In the genomic region with DNA sequence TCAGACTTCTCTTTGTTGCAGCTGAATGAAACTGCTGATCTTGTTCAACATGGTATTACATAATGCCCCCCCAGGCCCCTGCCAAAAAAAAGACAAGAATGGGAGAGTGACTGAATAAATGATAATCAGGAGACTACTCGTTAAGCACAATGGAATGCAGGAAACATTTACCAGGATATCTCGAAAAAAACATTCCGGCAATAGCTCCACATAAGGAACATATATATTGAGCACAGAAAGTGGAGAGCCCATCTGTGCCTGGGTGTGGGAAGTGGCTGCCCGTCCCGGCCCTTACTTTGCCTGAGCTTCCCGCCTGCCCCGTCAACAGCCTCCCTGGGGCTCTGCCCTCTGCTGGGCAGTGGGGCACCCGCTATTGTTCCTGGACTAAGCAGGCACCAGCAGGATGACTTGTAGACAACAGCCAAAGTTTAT, we compare ENCODE assay signal across 8 cellular contexts. TPM values are rescaled to one million over a fixed set of nuclear protein-coding genes. Genes with fewer than 3 reads are reported as not detected.
A peak's percentile ranks its signal among the peaks of the same experiment; 100 is the strongest.
DNase-seq lines count a peak whose midpoint lies in the region; TF ChIP-seq lines count a peak whose summit lies in the region.

No MANE protein-coding gene starts in this region.

- no peak overlapping the region for H3K4me2 ChIP-seq in osteoblast (ENCODE audit: insufficient read depth, low read length)

- no peaks in the 10 kb centered on the region for H3K27me3 Mint-ChIP-seq in endodermal cell (ENCODE audit: insufficient read depth)
- no peaks in the 10 kb centered on the region for H3K27me3 Mint-ChIP-seq in activated CD4-positive, alpha-beta T cell treated with anti-CD3 and anti-CD28 coated beads, Interleukin-2, amount 10 ng/mL, durations not matched to agents 7 days and 5 days

- no peaks in the 10 kb centered on the region for H3K79me2 ChIP-seq in osteoblast (ENCODE audit: insufficient read depth, low read length)

- CTCF ChIA-PET in activated CD4-positive, alpha-beta T cell treated with anti-CD3 and anti-CD28 coated beads, Interleukin-2, amount 10 ng/mL, durations not matched to agents 7 days and 5 days (lab: Charles Lee): interaction anchor here (0.6 to 1.8 kb wide), 4 partner anchors 11 to 225 kb away, joined by 3 to 6 read pairs (median 4); no protein-coding TSS in a partner anchor

- no peaks in the 10 kb centered on the region for H3K4me1 ChIP-seq in endodermal cell (ENCODE audit: control insufficient read depth, insufficient read depth, low read length)
- peaks cover 12% of the 10 kb centered on the region for H3K4me1 ChIP-seq in osteoblast (ENCODE audit: insufficient read depth, low read length)

- H3K27ac ChIP-seq in endodermal cell (ENCODE audit: low read depth, low read length): no peak overlapping the region
- peak overlapping the region; percentile 12 for H3K27ac ChIP-seq in osteoblast (ENCODE audit: low read depth, low read length)

- H4K20me1 ChIP-seq in osteoblast (ENCODE audit: insufficient read depth, low read length): peaks cover 17% of the 10 kb centered on the region

- TF ChIP-seq CTCF in NB4 (IDR thresholded peaks at IDR 0.05; ENCODE audit: low read depth, low read length) (peak; percentile 60), endodermal cell (conservative IDR thresholded peaks at IDR 0.05) (peak; percentile 68), osteoblast (IDR thresholded peaks at IDR 0.05; ENCODE audit: extremely low read depth, low read depth, low read length) (peak; percentile 70)

- peaks cover 35% of the 10 kb centered on the region for H3K36me3 Mint-ChIP-seq in endodermal cell (ENCODE audit: low read depth)
- H3K36me3 Mint-ChIP-seq in activated CD4-positive, alpha-beta T cell treated with anti-CD3 and anti-CD28 coated beads, Interleukin-2, amount 10 ng/mL, durations not matched to agents 7 days and 5 days (ENCODE audit: low read depth): peaks cover 32% of the 10 kb centered on the region

- POLR2A ChIA-PET in activated CD4-positive, alpha-beta T cell treated with anti-CD3 and anti-CD28 coated beads, Interleukin-2, amount 10 ng/mL, durations not matched to agents 7 days and 5 days (lab: Charles Lee): no interaction called here

- no peaks in the 10 kb centered on the region for H3K9me3 Mint-ChIP-seq in endodermal cell
- no peaks in the 10 kb centered on the region for H3K9me3 Mint-ChIP-seq in activated CD4-positive, alpha-beta T cell treated with anti-CD3 and anti-CD28 coated beads, Interleukin-2, amount 10 ng/mL, durations not matched to agents 7 days and 5 days

- H2AFZ ChIP-seq in osteoblast (ENCODE audit: low read length): peak overlapping the region; percentile 53

- peaks cover 27% of the 10 kb centered on the region for H3K36me3 ChIP-seq in endodermal cell (ENCODE audit: control insufficient read depth, insufficient read depth, low read length)
- H3K36me3 ChIP-seq in osteoblast (ENCODE audit: insufficient read depth, low read length): peaks cover 34% of the 10 kb centered on the region

- peaks cover 6% of the 10 kb centered on the region for H3K4me1 Mint-ChIP-seq in endodermal cell
- H3K4me1 Mint-ChIP-seq in activated CD4-positive, alpha-beta T cell treated with anti-CD3 and anti-CD28 coated beads, Interleukin-2, amount 10 ng/mL, durations not matched to agents 7 days and 5 days: peaks cover 16% of the 10 kb centered on the region

- no peak overlapping the region for H3K9ac ChIP-seq in endodermal cell (ENCODE audit: extremely low read depth, low read length, poor library complexity, severe bottlenecking)

- DNase-seq in Daoy (ENCODE audit: low read depth) (peak; percentile 50), NB4 (ENCODE audit: low read depth) (peak; percentile 54), endodermal cell (peak; percentile 74), osteoblast (ENCODE audit: insufficient read length, low spot score, missing footprints) (peak; percentile 97), inferior parietal cortex (ENCODE audit: extremely low spot score) (no peak), NCI-H748 (lab: John Stamatoyannopoulos, UW; ENCODE audit: unreplicated experiment) (no peak)
- no peak for DNase-seq in activated CD4-positive, alpha-beta T cell treated with anti-CD3 and anti-CD28 coated beads for 48 hours
- no peak for DNase-seq in activated CD4-positive, alpha-beta T cell treated with anti-CD3 and anti-CD28 coated beads, Interleukin-2, amount 10 ng/mL, durations not matched to agents 7 days and 5 days

- H3K4me3 ChIP-seq in NB4 (ENCODE audit: low read depth, low read length) (no peak overlapping the region), endodermal cell (ENCODE audit: low read length) (no peak overlapping the region), osteoblast (ENCODE audit: insufficient read depth, low read length) (no peak overlapping the region)

- no peak overlapping the region for H3K27ac Mint-ChIP-seq in endodermal cell
- no peak overlapping the region for H3K27ac Mint-ChIP-seq in activated CD4-positive, alpha-beta T cell treated with anti-CD3 and anti-CD28 coated beads, Interleukin-2, amount 10 ng/mL, durations not matched to agents 7 days and 5 days

- no peaks in the 10 kb centered on the region for H3K27me3 ChIP-seq in endodermal cell (ENCODE audit: control insufficient read depth, insufficient read depth, low read length, poor library complexity, severe bottlenecking)
- no peaks in the 10 kb centered on the region for H3K27me3 ChIP-seq in osteoblast (ENCODE audit: insufficient read depth, low read length)

- no peak overlapping the region for H3K4me3 Mint-ChIP-seq in endodermal cell
- H3K4me3 Mint-ChIP-seq in activated CD4-positive, alpha-beta T cell treated with anti-CD3 and anti-CD28 coated beads, Interleukin-2, amount 10 ng/mL, durations not matched to agents 7 days and 5 days: no peak overlapping the region

- H3K9me3 ChIP-seq in endodermal cell (ENCODE audit: control insufficient read depth, low read length): no peaks in the 10 kb centered on the region
- H3K9me3 ChIP-seq in osteoblast (ENCODE audit: low read depth, low read length): no peaks in the 10 kb centered on the region

- WGBS in endodermal cell (ENCODE audit: insufficient coverage in 1 of 2, insufficient read length in 1 of 2), 2 experiments: 60 to 91% methylated on average over 1 to 8 of the region's 8 CpGs

- TF ChIP-seq POLR2A in NB4 (IDR thresholded peaks at IDR 0.05; ENCODE audit: extremely low read depth, insufficient read length): no peak

RNA-seq across cellular contexts. Expression of a gene that starts 13.4 kb away (rescaled TPM):
- 20.7 and 32.6 TPM in 2 replicates for total RNA-seq in Daoy (2014; rRNA removed; shearing (Covaris generic))
- total RNA-seq in endodermal cell (10 to 100 TPM; 33.8 to 38.9 TPM), osteoblast (22.1 and 25.7 TPM in 2 replicates)
- 18.2 TPM for polyA plus RNA-seq in endodermal cell (2013, experiment 1 of 2)
- 19.0 TPM for polyA plus RNA-seq in endodermal cell (2013, experiment 2 of 2)
- total RNA-seq in activated CD4-positive, alpha-beta T cell treated with anti-CD3 and anti-CD28 coated beads, Interleukin-2, amount 10 ng/mL, durations not matched to agents 7 days and 5 days: 10 to 100 TPM; 54.4 to 62.4 TPM

RNA-seq across cellular contexts. Expression of a gene that starts 23.4 kb away (rescaled TPM):
- total RNA-seq in Daoy (2014; rRNA removed; shearing (Covaris generic)): not detected in 2 replicates
- total RNA-seq in endodermal cell: 10 to 100 TPM in 1 of 2 donors, 1 to 10 TPM in 1; 8.4 to 19.6 TPM
- 4.8 TPM for polyA plus RNA-seq in endodermal cell (2013, experiment 1 of 2)
- 3.4 TPM for polyA plus RNA-seq in endodermal cell (2013, experiment 2 of 2)
- total RNA-seq in osteoblast: under 0.01 TPM in 1 of 2 replicates, not detected in the other
- total RNA-seq in activated CD4-positive, alpha-beta T cell treated with anti-CD3 and anti-CD28 coated beads, Interleukin-2, amount 10 ng/mL, durations not matched to agents 7 days and 5 days: under 1 TPM; 0.73 to 0.99 TPM

Comparison
In these comparisons a context has a peak if more than half of its experiments do, and no peak if none do; other contexts are left out.
1. DNase-seq: peak in Daoy (single experiment), NB4 (single experiment), endodermal cell (single experiment) and osteoblast (single experiment); none in activated CD4-positive, alpha-beta T cell treated with anti-CD3 and anti-CD28 coated beads for 48 hours (single experiment), inferior parietal cortex (single experiment), NCI-H748 (single experiment) and activated CD4-positive, alpha-beta T cell treated with anti-CD3 and anti-CD28 coated beads, Interleukin-2, amount 10 ng/mL, durations not matched to agents 7 days and 5 days (single experiment).
2. Peak in every context shown above with its lines, with median percentiles within 50 percentile points of each other: CTCF ChIP-seq.